17 cellular contexts compared by ENCODE assay signal in the genomic region with DNA sequence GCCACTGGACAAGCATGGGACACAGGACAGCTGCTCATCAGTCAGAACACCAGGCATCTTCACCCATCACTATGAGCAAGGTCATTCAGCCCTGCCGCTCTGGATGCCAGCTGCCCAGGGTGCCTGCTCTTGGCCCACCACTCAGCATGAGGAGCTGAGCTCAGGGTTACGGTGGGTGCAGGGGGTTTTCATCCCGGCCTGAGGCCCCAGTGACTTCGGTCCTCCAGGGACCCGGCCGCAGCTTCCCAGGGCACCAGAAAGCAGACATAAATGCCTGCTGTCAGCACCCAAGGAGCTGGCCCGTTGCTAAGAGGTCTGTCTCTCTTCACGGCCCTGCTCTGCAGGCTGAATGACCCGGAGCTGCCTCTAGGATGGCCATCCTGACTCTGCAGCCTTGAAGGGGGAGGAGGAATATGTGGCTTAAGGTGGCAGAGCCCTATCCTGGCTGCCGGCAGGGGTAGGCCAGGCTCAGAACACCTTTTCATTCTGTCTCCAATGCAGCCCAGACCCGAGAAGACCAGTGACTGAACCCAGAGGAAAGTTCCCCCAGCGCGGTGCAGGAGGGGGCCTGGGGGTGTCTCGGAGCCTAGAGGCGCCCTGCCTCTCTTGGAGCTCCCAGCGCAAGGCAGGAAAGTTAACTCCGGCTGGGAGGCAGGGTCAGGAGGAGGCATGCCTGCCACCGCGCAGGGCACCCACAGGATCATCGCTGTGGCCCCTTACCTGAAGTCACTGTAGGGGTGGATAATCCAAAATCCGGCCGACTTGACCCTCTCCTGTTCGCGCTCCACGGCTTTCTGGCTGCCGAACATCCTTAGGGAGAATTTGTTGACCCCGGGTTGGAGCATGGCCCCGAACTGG. TPM values are rescaled to one million over a fixed set of nuclear protein-coding genes. Genes with fewer than 3 reads are reported as not detected.
A peak's percentile ranks its signal among the peaks of the same experiment; 100 is the strongest.
DNase-seq lines count a peak whose midpoint lies in the region; ATAC-seq, FAIRE-seq and TF ChIP-seq lines count a peak whose summit lies in the region.
"Had no signal": no experiment of that assay in that cellular context is flagged by ENCODE, and none has a peak within 500 bp of the region (broad histone marks: within the 10 kb centered on the region; RNA-seq: fewer than 3 reads in every experiment).

No MANE protein-coding gene starts in this region.

- no peak for TF ChIP-seq RAD21 in HepG2 (CRISPR knock-in tag; IDR thresholded peaks at IDR 0.05)

- H3K27me3 ChIP-seq in HepG2 (ENCODE audit: control insufficient read depth in 1 of 2, insufficient read depth in 2 of 2, low read length in 2 of 2) (peaks cover 15 to 85% of the 10 kb centered on the region in 2 experiments; a peak in 4 of 5 replicates), right lobe of liver (peaks cover 0 to 32% of the 10 kb centered on the region in 2 donors), HAP-1 (ENCODE audit: low read depth) (peaks cover 98% of the 10 kb centered on the region)

- POLR2A ChIA-PET in HepG2 (lab: Yijun Ruan, JAX), result no interaction called here

- intact Hi-C loops in HepG2 (cut with micrococcal nuclease; ENCODE audit: unreplicated experiment), result no loop called here
- intact Hi-C loops in right lobe of liver (cut with DNase I), result no loop called here

- no peaks in the 10 kb centered on the region for H3K79me2 ChIP-seq in HepG2 (ENCODE audit: insufficient read depth, low read length)

- no peak for FAIRE-seq in HepG2 (lab: Jason Lieb, UNC)

- no peaks in the 10 kb centered on the region for H3K36me3 Mint-ChIP-seq in glutamatergic neuron (ENCODE audit: unreplicated experiment)

- TF ChIP-seq CTCF in HepG2 (CRISPR knock-in tag; IDR thresholded peaks at IDR 0.05) (no peak), right lobe of liver (IDR thresholded peaks at IDR 0.05) (no peak), glutamatergic neuron (IDR thresholded peaks at IDR 0.05; ENCODE audit: partially characterized antibody, unreplicated experiment) (no peak)

- no peak for TF ChIP-seq POLR2A in HepG2 (IDR thresholded peaks at IDR 0.05; ENCODE audit: insufficient read depth in 1 of 2, low read depth in 2 of 2, low read length in 2 of 2)
- no peak for TF ChIP-seq POLR2A in right lobe of liver (IDR thresholded peaks at IDR 0.05)

- ATAC-seq in HepG2 (no peak), right lobe of liver (no peak)

- H3K27me3 Mint-ChIP-seq in glutamatergic neuron (ENCODE audit: unreplicated experiment), result peaks cover 9% of the 10 kb centered on the region

- no peak for TF ChIP-seq EP300 in HepG2 (IDR thresholded peaks at IDR 0.05; ENCODE audit: low read depth in 2 of 2, low read length in 2 of 2)
- no peak for TF ChIP-seq EP300 in HepG2 (CRISPR knock-in tag; IDR thresholded peaks at IDR 0.05; ENCODE audit: borderline replicate concordance)

- H3K4me3 ChIP-seq in HepG2 (replicated peaks in 1 of 3; ENCODE audit: insufficient read depth in 1 of 3, low read depth in 2 of 3, low read length in 3 of 3), result no peak overlapping the region
- no peak overlapping the region for H3K4me3 ChIP-seq in right lobe of liver
- H3K4me3 ChIP-seq in mesodermal cell (ENCODE audit: extremely low read depth, insufficient read depth, low read length, poor library complexity, severe bottlenecking), result peak overlapping the region; percentile 52
- H3K4me3 ChIP-seq in HAP-1, result no peak overlapping the region
- H3K4me3 ChIP-seq: thyroid gland had no signal

- no peak overlapping the region for H3K9ac ChIP-seq in HepG2 (ENCODE audit: insufficient read depth, low read depth, low read length)

- H3K4me1 Mint-ChIP-seq in glutamatergic neuron (ENCODE audit: low read depth, unreplicated experiment), result peaks cover 33% of the 10 kb centered on the region

- H2AFZ ChIP-seq in HepG2 (ENCODE audit: low read length), result no peak overlapping the region

- peak overlapping the region; percentile 52 for H3K27ac Mint-ChIP-seq in glutamatergic neuron (ENCODE audit: unreplicated experiment)
- H3K27ac Mint-ChIP-seq: activated CD4-positive, alpha-beta memory T cell treated with anti-CD3 and anti-CD28 coated beads, Interleukin-2, amount 10 ng/mL, durations not matched to agents 7 days and 5 days had no signal

- H3K9me3 Mint-ChIP-seq in glutamatergic neuron (ENCODE audit: unreplicated experiment), result no peaks in the 10 kb centered on the region
- H3K9me3 Mint-ChIP-seq: activated CD4-positive, alpha-beta memory T cell treated with anti-CD3 and anti-CD28 coated beads, Interleukin-2, amount 10 ng/mL, durations not matched to agents 7 days and 5 days had no signal

- H3K9me3 ChIP-seq in HepG2 (ENCODE audit: low read length), result no peaks in the 10 kb centered on the region
- H3K9me3 ChIP-seq in right lobe of liver, result no peaks in the 10 kb centered on the region
- no peaks in the 10 kb centered on the region for H3K9me3 ChIP-seq in mesodermal cell (ENCODE audit: control insufficient read depth, low read length)
- H3K9me3 ChIP-seq in HAP-1, result no peaks in the 10 kb centered on the region
- H3K9me3 ChIP-seq: breast epithelium, thyroid gland had no signal

- peaks cover 4% of the 10 kb centered on the region; the same call in 1 of the 2 replicates for H4K20me1 ChIP-seq in HepG2 (ENCODE audit: insufficient read depth, low read length)

- no peak overlapping the region for H3K27ac ChIP-seq in HepG2 (ENCODE audit: extremely low read length, insufficient read depth, low read length)
- no peak overlapping the region for H3K27ac ChIP-seq in right lobe of liver
- no peak overlapping the region for H3K27ac ChIP-seq in mesodermal cell (ENCODE audit: low read depth, low read length, severe bottlenecking)
- H3K27ac ChIP-seq: breast epithelium, epithelial cell of prostate, thyroid gland had no signal

- H3K4me2 ChIP-seq in HepG2 (ENCODE audit: low read depth, low read length), result no peak overlapping the region

- no TSS peak for BruUV-seq in HepG2 (replicated peaks; lab: Mats Ljungman, UMichigan)

- in situ Hi-C loops in HepG2 (cut with HindIII; ENCODE audit: extremely low pct_ligation_motif_present, low pct_unique_long_range_greater_than_20kb), result no loop called here
- in situ Hi-C loops in HAP-1 (cut with MboI; ENCODE audit: low sequenced_read_pairs), result no loop called here

- H3K4me1 ChIP-seq in HepG2 (ENCODE audit: insufficient read depth, low read length) (no peaks in the 10 kb centered on the region), right lobe of liver (no peaks in the 10 kb centered on the region), mesodermal cell (ENCODE audit: control insufficient read depth, insufficient read depth, low read length, poor library complexity, severe bottlenecking) (peaks cover 32% of the 10 kb centered on the region), HAP-1 (no peaks in the 10 kb centered on the region)

- no CpG with 5 or more reads among the region's 28 CpGs for whole genome bisulfite sequencing in HepG2 (ENCODE audit: low lambda C conversion rate)
- WGBS in right lobe of liver (ENCODE audit: insufficient coverage, low coverage, low lambda C conversion rate, missing lambda C conversion rate), result no CpG with 5 or more reads among the region's 28 CpGs
- 20% methylated on average over 27 of the region's 28 CpGs for WGBS in mesodermal cell (ENCODE audit: insufficient coverage in 2 of 2), 2 experiments

- CTCF ChIA-PET in HepG2 (lab: Yijun Ruan, JAX; ENCODE audit: low intra/inter-chr PET ratio, low total read pairs), result no interaction called here

- H3K4me3 Mint-ChIP-seq in glutamatergic neuron (ENCODE audit: unreplicated experiment), result peak overlapping the region; percentile 92
- H3K4me3 Mint-ChIP-seq: activated CD4-positive, alpha-beta memory T cell treated with anti-CD3 and anti-CD28 coated beads, Interleukin-2, amount 10 ng/mL, durations not matched to agents 7 days and 5 days had no signal

- DNase-seq in HepG2 (ENCODE audit: low spot score) (no peak), right lobe of liver (no peak), glutamatergic neuron (peak; percentile 38), A172 (ENCODE audit: low spot score) (no peak), DMS79 treated with DMSO at 0.1 percent for 48 hours (lab: John Stamatoyannopoulos, UW) (no peak), HAP-1 (ENCODE audit: low spot score in 2 of 2) (no peak)
- no peak for DNase-seq in activated CD8-positive, alpha-beta memory T cell treated with anti-CD3 and anti-CD28 coated beads, Interleukin-2, amount 50 U/mL, for 48 hours
- DNase-seq: activated CD4-positive, alpha-beta memory T cell treated with anti-CD3 and anti-CD28 coated beads, Interleukin-2, amount 10 ng/mL, durations not matched to agents 7 days and 5 days; DND-41; KG1; NCI-H187; thyroid gland had no signal

- H3K36me3 ChIP-seq in HepG2 (replicated peaks in 1 of 2; ENCODE audit: control insufficient read depth in 1 of 2, insufficient read depth in 2 of 2, low read length in 2 of 2) (no peaks in the 10 kb centered on the region), right lobe of liver (no peaks in the 10 kb centered on the region), mesodermal cell (ENCODE audit: control insufficient read depth, insufficient read depth, low read length) (no peaks in the 10 kb centered on the region), HAP-1 (replicated peaks) (no peaks in the 10 kb centered on the region)
- H3K36me3 ChIP-seq: breast epithelium, thyroid gland had no signal

RNA-seq across cellular contexts. Expression of gene HCN4, which starts 1.8 kb away (rescaled TPM):
- total RNA-seq in HepG2 (2016; rRNA removed; fragmentation: Illumina TruSeq; extraction: Trizol) (not detected in 2 replicates), right lobe of liver (under 1 TPM in 1 of 6 experiments, not detected in 5; 0.06 TPM), glutamatergic neuron (ENCODE audit: unreplicated experiment) (17.0 TPM)
- total RNA-seq in HepG2 (2016; cell fraction: cytosol; rRNA removed; fragmentation: Illumina TruSeq; extraction: Trizol; ENCODE audit: low read depth), result not detected in 2 replicates
- not detected in 2 replicates for total RNA-seq in HepG2 (2016; cell fraction: insoluble cytoplasmic fraction; rRNA removed; fragmentation: Illumina TruSeq; extraction: Trizol)
- not detected in 2 replicates for total RNA-seq in HepG2 (2016; cell fraction: membrane; rRNA removed; fragmentation: Illumina TruSeq; extraction: Trizol)
- not detected in 2 replicates for total RNA-seq in HepG2 (2016; cell fraction: nucleus; rRNA removed; fragmentation: Illumina TruSeq; extraction: Trizol)
- polyA plus RNA-seq in HepG2 (2011; rRNA removed), result not detected in 2 replicates
- not detected in 2 replicates for polyA plus RNA-seq in HepG2 (2011; cell fraction: cytosol; rRNA removed)
- polyA plus RNA-seq in HepG2 (2011; cell fraction: nucleus; rRNA removed), result not detected in 2 replicates
- polyA plus RNA-seq in HepG2 (2012), result not detected in 2 replicates
- polyA plus RNA-seq in HepG2 (2016; cell fraction: cytosol; fragmentation: Illumina TruSeq; extraction: Trizol; ENCODE audit: low read depth), result not detected in 2 replicates
- polyA plus RNA-seq in HepG2 (2016; cell fraction: insoluble cytoplasmic fraction; fragmentation: Illumina TruSeq; extraction: Trizol; ENCODE audit: low read depth), result not detected in 2 replicates
- polyA plus RNA-seq in HepG2 (2016; cell fraction: membrane; fragmentation: Illumina TruSeq; extraction: Trizol; ENCODE audit: low read depth), result not detected in 2 replicates
- not detected in 2 replicates for polyA plus RNA-seq in HepG2 (2016; cell fraction: nucleus; fragmentation: Illumina TruSeq; extraction: Trizol; ENCODE audit: insufficient read depth, low read depth)
- 0.05 TPM in 1 of 2 replicates, not detected in the other for polyA minus RNA-seq in HepG2 (2011; rRNA and poly(A)+ RNA removed; ENCODE audit: low replicate concordance)
- polyA minus RNA-seq in HepG2 (2011; cell fraction: cytosol; rRNA and poly(A)+ RNA removed), result not detected in 2 replicates
- polyA minus RNA-seq in HepG2 (2011; cell fraction: nucleus; rRNA and poly(A)+ RNA removed), result not detected in 2 replicates
- 1.3 TPM for polyA plus RNA-seq in mesodermal cell (2013, experiment 1 of 2)
- polyA plus RNA-seq in mesodermal cell (2013, experiment 2 of 2), result 1.6 TPM
- 0.28 and 0.60 TPM in 2 replicates for total RNA-seq in A172 (2014; rRNA removed; shearing (Covaris generic))
- total RNA-seq: activated CD4-positive, alpha-beta memory T cell treated with anti-CD3 and anti-CD28 coated beads, Interleukin-2, amount 10 ng/mL, durations not matched to agents 7 days and 5 days; breast epithelium; mesenteric fat pad; posterior vena cava had no signal

Comparison
In these comparisons a context has a peak if more than half of its experiments do, and no peak if none do; other contexts are left out.
1. RNA of gene HCN4, which starts 1.8 kb away (total RNA-seq): 17.0 TPM in glutamatergic neuron (single experiment); 0.28 to 0.60 TPM in A172, not detected in HepG2 and 0.06 TPM in right lobe of liver; every median in the first group is over 10 times any median in the second.